13 cellular contexts compared by ENCODE assay signal in the genomic region with DNA sequence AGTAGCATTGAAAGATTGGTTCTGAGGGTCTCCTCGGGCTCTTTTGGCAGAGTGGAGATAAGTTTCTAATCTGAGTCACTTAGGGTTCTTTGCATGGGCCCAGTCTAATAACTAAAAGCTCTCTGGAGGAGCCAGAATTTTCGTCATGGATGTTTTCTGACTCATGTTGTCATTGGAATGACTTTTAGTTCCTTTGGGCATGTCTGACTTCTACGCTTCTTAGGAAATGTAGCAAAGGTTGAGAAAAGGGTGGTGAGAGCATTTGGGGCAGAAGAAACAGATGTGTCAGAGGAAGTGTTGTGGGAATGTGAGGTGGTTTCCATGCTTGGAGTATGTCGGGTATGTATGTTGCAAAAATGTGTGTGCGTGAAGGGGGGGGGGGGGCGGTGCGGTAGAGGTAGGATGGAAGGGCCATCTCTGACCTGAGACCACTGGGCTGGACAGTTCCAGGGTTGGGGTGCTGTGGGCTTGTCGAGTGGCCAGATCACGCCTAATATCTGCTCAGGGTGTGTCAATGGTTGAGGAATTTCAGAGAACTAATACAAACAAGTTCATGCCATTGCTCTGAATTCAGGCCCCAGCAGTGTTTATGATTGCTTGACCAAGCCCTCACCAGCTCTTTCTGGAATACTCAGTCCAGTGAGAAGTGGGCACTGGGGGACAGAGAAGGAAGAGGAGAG. TPM values are rescaled to one million over a fixed set of nuclear protein-coding genes. Genes with fewer than 3 reads are reported as not detected.
DNase-seq lines count a peak whose midpoint lies in the region; ATAC-seq and TF ChIP-seq lines count a peak whose summit lies in the region.
"Had no signal": no experiment of that assay in that cellular context is flagged by ENCODE, and none has a peak within 500 bp of the region (broad histone marks: within the 10 kb centered on the region; RNA-seq: fewer than 3 reads in every experiment).

No MANE protein-coding gene starts in this region.

- no peaks in the 10 kb centered on the region for H3K36me3 ChIP-seq in IMR-90 (ENCODE audit: control insufficient read depth, insufficient read depth, low read length)

- peak overlapping the region; percentile 94 for H2BK20ac ChIP-seq in IMR-90 (ENCODE audit: low read depth, low read length)

- no peak for TF ChIP-seq RAD21 in IMR-90 (IDR thresholded peaks at IDR 0.05; ENCODE audit: low read length)

- peak overlapping the region; percentile 47 for H3K4me2 ChIP-seq in IMR-90 (ENCODE audit: low read depth, low read length)

- no peak overlapping the region for H3K23ac ChIP-seq in IMR-90 (ENCODE audit: low read depth, low read length)

- peak overlapping the region; percentile 79 for H2BK15ac ChIP-seq in IMR-90 (ENCODE audit: low read depth, low read length)

- peak overlapping the region; percentile 15 to 57; a peak in 3 of 4 replicates for H4K8ac ChIP-seq in IMR-90 (ENCODE audit: low read depth in 2 of 2, low read length in 2 of 2)

- ATAC-seq in IMR-90 (ENCODE audit: low read depth) (peak; percentile 71), GM18517 (IDR thresholded peaks at IDR 0.05; ENCODE audit: unreplicated experiment) (no peak)
- ATAC-seq: activated CD4-positive, CD25-positive, alpha-beta regulatory T cell treated with anti-CD3 and anti-CD28 coated beads, Interleukin-2, amount 50 U/mL, for 24 hours; naive thymus-derived CD8-positive, alpha-beta T cell had no signal

- H3K27me3 ChIP-seq in IMR-90 (ENCODE audit: control insufficient read depth, insufficient read depth, low read length) = no peaks in the 10 kb centered on the region

- peak overlapping the region; percentile 92 for H2AK5ac ChIP-seq in IMR-90 (ENCODE audit: low read depth, low read length)

- H3K9me1 ChIP-seq in IMR-90 (ENCODE audit: insufficient read depth, low read length) = peaks cover 31% of the 10 kb centered on the region

- no peak overlapping the region for H3K56ac ChIP-seq in IMR-90 (ENCODE audit: extremely low read depth, insufficient read depth, low read length)

- no peak for TF ChIP-seq CTCF in AG04449 (IDR thresholded peaks at IDR 0.05; ENCODE audit: insufficient read depth, low read length, missing control alignments)
- TF ChIP-seq CTCF in IMR-90 (conservative IDR thresholded peaks at IDR 0.05; ENCODE audit: low read depth, low read length) = no peak
- TF ChIP-seq CTCF in choroid plexus epithelial cell (conservative IDR thresholded peaks at IDR 0.05; ENCODE audit: low read depth, low read length) = no peak

- peak overlapping the region; percentile 71 for H2BK120ac ChIP-seq in IMR-90 (ENCODE audit: low read depth, low read length)

- no peak for TF ChIP-seq POLR2A in IMR-90 (IDR thresholded peaks at IDR 0.05; ENCODE audit: low read depth, low read length)

- BruUV-seq in IMR-90 (replicated peaks; lab: Mats Ljungman, UMichigan) = no TSS peak

- in situ Hi-C loops in IMR-90 (cut with MboI; ENCODE audit: low sequenced_read_pairs) = no loop called here

- no peak overlapping the region for H3K4me3 ChIP-seq in AG04449 (ENCODE audit: low read depth, low read length)
- no peak overlapping the region for H3K4me3 ChIP-seq in IMR-90 (ENCODE audit: insufficient read depth, low read depth, low read length)
- H3K4me3 ChIP-seq in choroid plexus epithelial cell (ENCODE audit: low read depth, low read length) = no peak overlapping the region

- DNase-seq in AG04449 (ENCODE audit: low read depth, low spot score) (peak; percentile 96), IMR-90 (peak; percentile 98), choroid plexus epithelial cell (ENCODE audit: low read depth) (peak; percentile 80), kidney tubule cell (ENCODE audit: low spot score) (peak; percentile 67), COLO829 (ENCODE audit: low spot score) (no peak), NCI-H524 treated with DMSO at 0.1 percent for 48 hours (lab: John Stamatoyannopoulos, UW) (no peak), retina (no peak)
- DNase-seq: AML-193; GF-D8; Kasumi-1; naive thymus-derived CD8-positive, alpha-beta T cell had no signal

- peaks cover 26 to 57% of the 10 kb centered on the region in 2 experiments for H3K79me1 ChIP-seq in IMR-90 (ENCODE audit: low read depth in 1 of 2, low read length in 2 of 2)

- H3K9ac ChIP-seq in IMR-90 (ENCODE audit: low read depth, low read length) = 0 out of 2 replicates have a peak overlapping the region, but pooled peaks have one; percentile 36

- POLR2A ChIA-PET in AG04449 (lab: Yijun Ruan, JAX) (interaction anchor here (1.0 kb wide), 1 partner anchor 184 kb away, joined by 4 read pairs; no protein-coding TSS in a partner anchor), IMR-90 (lab: Charles Lee; ENCODE audit: unreplicated experiment) (no interaction called here)

- no peaks in the 10 kb centered on the region for H3K9me3 ChIP-seq in IMR-90 (ENCODE audit: control insufficient read depth, insufficient read depth, low read length)

- 0% methylated on average over 2 of the region's 9 CpGs; no CpG with 5 or more reads in 1 of the 2 experiments for WGBS in IMR-90 (ENCODE audit: extremely low coverage in 2 of 2, insufficient read length in 1 of 2), 2 experiments

- intact Hi-C loops in IMR-90 (cut with micrococcal nuclease) = no loop called here

- CTCF ChIA-PET in AG04449 (lab: Yijun Ruan, JAX) = no interaction called here
- CTCF ChIA-PET in IMR-90 (lab: Yijun Ruan, JAX) = no interaction called here

- H2AK9ac ChIP-seq in IMR-90 (replicated peaks; ENCODE audit: low read depth, low read length, poor library complexity) = peak overlapping the region; percentile 69

- peak overlapping the region; percentile 84 for H3K4ac ChIP-seq in IMR-90 (ENCODE audit: low read depth, low read length)

- H2AFZ ChIP-seq in IMR-90 (replicated peaks; ENCODE audit: low read length, poor library complexity) = no peak overlapping the region

- dilution Hi-C loops in IMR-90 (cut with HindIII; ENCODE audit: low sequenced_read_pairs, unreplicated experiment) = no loop called here

- H4K91ac ChIP-seq in IMR-90 (ENCODE audit: insufficient read depth, low read depth, low read length) = peak overlapping the region; percentile 84

- peak overlapping the region; percentile 82 for H3K18ac ChIP-seq in IMR-90 (ENCODE audit: low read depth, low read length)

- peak overlapping the region; percentile 34 for H3K14ac ChIP-seq in IMR-90 (replicated peaks; ENCODE audit: low read depth, low read length)

- H4K20me1 ChIP-seq in IMR-90 (ENCODE audit: insufficient read depth, low read length) = peaks cover 12% of the 10 kb centered on the region

- H3K27ac ChIP-seq in IMR-90 (ENCODE audit: insufficient read depth, low read length) = peak overlapping the region; percentile 86

- H2BK5ac ChIP-seq in IMR-90 (ENCODE audit: low read depth, low read length, poor library complexity, severe bottlenecking) = peak overlapping the region; percentile 81

- peaks cover 34% of the 10 kb centered on the region for H3K4me1 ChIP-seq in IMR-90 (ENCODE audit: control insufficient read depth, insufficient read depth, low read length)

- peak overlapping the region; percentile 56 for H4K5ac ChIP-seq in IMR-90 (ENCODE audit: low read depth, low read length)

TF ChIP-seq in IMR-90, 13 proteins besides CTCF, POLR2A, EP300 and RAD21:
- peak; percentile 71 for TF ChIP-seq CEBPB (IDR thresholded peaks at IDR 0.05; ENCODE audit: low read depth, low read length)
- TF ChIP-seq FOS (IDR thresholded peaks at IDR 0.05; ENCODE audit: low read depth, low read length) = peak; percentile 74; the same call in 1 of the 2 replicates
- TF ChIP-seq BHLHE40 (IDR thresholded peaks at IDR 0.05; ENCODE audit: low read depth, low read length) = peak; percentile 41; the same call in 1 of the 2 replicates
- TF ChIP-seq NFE2L2 (IDR thresholded peaks at IDR 0.05; ENCODE audit: low read depth, low read length) = peak; percentile 43; the same call in 1 of the 2 replicates
- TF ChIP-seq MXI1 (IDR thresholded peaks at IDR 0.05; ENCODE audit: borderline replicate concordance, low read depth, low read length) = peak; percentile 14; the same call in 1 of the 2 replicates
- TF ChIP-seq MAZ (IDR thresholded peaks at IDR 0.05; ENCODE audit: borderline replicate concordance, low read depth, low read length) = no peak

RNA-seq across cellular contexts. Expression of a gene that starts 26.9 kb away (rescaled TPM):
- 2.0 and 2.5 TPM in 2 replicates for total RNA-seq in IMR-90 (2012; rRNA removed)
- polyA plus RNA-seq in IMR-90 (2012; rRNA removed) = 7.9 and 8.0 TPM in 2 replicates
- polyA plus RNA-seq in IMR-90 (2012; cell fraction: cytosol; rRNA removed) = 3.8 and 7.2 TPM in 2 replicates
- 41.4 and 50.7 TPM in 2 replicates for polyA plus RNA-seq in IMR-90 (2012; cell fraction: nucleus; rRNA removed; ENCODE audit: low replicate concordance)

Comparison
In these comparisons a context has a peak if more than half of its experiments do, and no peak if none do; other contexts are left out.
1. DNase-seq: peak in AG04449 (single experiment), IMR-90 (single experiment), choroid plexus epithelial cell (single experiment) and kidney tubule cell (single experiment); none in COLO829 (single experiment), NCI-H524 treated with DMSO at 0.1 percent for 48 hours (single experiment) and retina (single experiment).